20 cellular contexts compared by ENCODE assay signal in the genomic region with DNA sequence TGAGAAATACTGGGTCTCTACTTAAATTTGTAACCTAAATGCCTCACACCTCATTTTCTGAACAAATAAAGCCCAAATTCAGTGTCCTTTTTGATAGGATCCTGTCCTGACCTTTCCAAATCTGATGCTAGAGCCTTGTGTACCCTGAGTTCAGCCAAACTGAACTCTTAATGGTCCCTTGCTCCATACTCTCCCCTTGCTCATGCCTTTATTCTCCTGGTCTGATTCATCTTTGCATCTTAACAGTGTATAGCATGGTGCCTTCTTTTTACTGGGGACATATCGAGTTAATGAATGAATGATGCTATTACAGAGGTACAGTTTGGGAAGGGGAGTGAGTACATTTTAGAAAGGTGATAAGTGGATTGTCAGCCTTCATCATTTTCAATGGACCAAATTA. TPM values are rescaled to one million over a fixed set of nuclear protein-coding genes. Genes with fewer than 3 reads are reported as not detected.
DNase-seq lines count a peak whose midpoint lies in the region; ATAC-seq and TF ChIP-seq lines count a peak whose summit lies in the region.
"Had no signal": no experiment of that assay in that cellular context is flagged by ENCODE, and none has a peak within 500 bp of the region (broad histone marks: within the 10 kb centered on the region; RNA-seq: fewer than 3 reads in every experiment).

No MANE protein-coding gene starts in this region.

- no peak for ATAC-seq in stimulated activated effector memory CD8-positive, alpha-beta T cell treated with anti-CD3 and anti-CD28 coated beads, Interleukin-12 subunit alpha, Interleukin-12 subunit beta, amount 100 ng/mL, for 72 hours
- no peak for ATAC-seq in activated T-cell treated with anti-CD3 and anti-CD28 coated beads, Interleukin-2, amount 50 U/mL, for 72 hours (replicated peaks in 1 of 2)
- ATAC-seq: GM23338, HCT116 had no signal

- DNase-seq in left ventricle myocardium inferior (no peak), right atrium auricular region (ENCODE audit: low spot score) (no peak), endodermal cell (no peak), H4 (ENCODE audit: low spot score) (no peak)
- no peak for DNase-seq in stimulated activated effector memory CD8-positive, alpha-beta T cell treated with anti-CD3 and anti-CD28 coated beads, Interleukin-12 subunit alpha, Interleukin-12 subunit beta, amount 100 ng/mL, for 72 hours (ENCODE audit: low spot score in 2 of 2)
- DNase-seq in activated T-cell treated with anti-CD3 and anti-CD28 coated beads, Interleukin-2, amount 50 U/mL, for 72 hours = no peak
- DNase-seq in activated naive CD4-positive, alpha-beta T cell (lab: John Stamatoyannopoulos, UW) = no peak
- DNase-seq: COR-L47, Kasumi-1, MM.1S, NCI-H1092, NCI-H1436 treated with DMSO at 0.1 percent for 48 hours, NCI-H345, NCI-H524 treated with DMSO at 0.1 percent for 48 hours, SJCRH30 had no signal

- intact Hi-C loops in left ventricle myocardium inferior (cut with micrococcal nuclease) = no loop called here

- no peak for TF ChIP-seq CTCF in left ventricle myocardium inferior (IDR thresholded peaks at IDR 0.05; ENCODE audit: borderline replicate concordance)
- TF ChIP-seq CTCF in right atrium auricular region (IDR thresholded peaks at IDR 0.05) = no peak
- no peak for TF ChIP-seq CTCF in SU-DHL-6 (IDR thresholded peaks at IDR 0.05; ENCODE audit: insufficient read depth, low read length, poor library complexity, severe bottlenecking)
- TF ChIP-seq CTCF in endodermal cell (conservative IDR thresholded peaks at IDR 0.05) = no peak

- no peak overlapping the region for H3K4me3 Mint-ChIP-seq in endodermal cell
- no peak overlapping the region for H3K4me3 Mint-ChIP-seq in stimulated activated effector memory CD8-positive, alpha-beta T cell treated with anti-CD3 and anti-CD28 coated beads, Interleukin-12 subunit alpha, Interleukin-12 subunit beta, amount 100 ng/mL, for 72 hours
- H3K4me3 Mint-ChIP-seq in activated T-cell treated with anti-CD3 and anti-CD28 coated beads, Interleukin-2, amount 50 U/mL, for 72 hours = no peak overlapping the region
- H3K4me3 Mint-ChIP-seq: GM23338 had no signal

- peak overlapping the region; percentile 33 for H3K4me2 ChIP-seq in SU-DHL-6 (ENCODE audit: low read depth, low read length, poor library complexity, severe bottlenecking)
- H3K4me2 ChIP-seq: BLaER1, GM23338 had no signal

- H3K27me3 Mint-ChIP-seq in endodermal cell (ENCODE audit: insufficient read depth) = no peaks in the 10 kb centered on the region
- no peaks in the 10 kb centered on the region for H3K27me3 Mint-ChIP-seq in activated T-cell treated with anti-CD3 and anti-CD28 coated beads, Interleukin-2, amount 50 U/mL, for 72 hours (ENCODE audit: low read depth)
- H3K27me3 Mint-ChIP-seq: IgD-negative memory B cell had no signal

- H3K9me2 ChIP-seq in SU-DHL-6 (replicated peaks; ENCODE audit: insufficient read depth, low read length) = no peaks in the 10 kb centered on the region

- H3K4me1 ChIP-seq in left ventricle myocardium inferior (peaks cover 50% of the 10 kb centered on the region), right atrium auricular region (peaks cover 0 to 26% of the 10 kb centered on the region in 2 donors), endodermal cell (ENCODE audit: control insufficient read depth, insufficient read depth, low read length) (no peaks in the 10 kb centered on the region)
- H3K4me1 ChIP-seq: SJCRH30 had no signal

- H3K9me3 ChIP-seq in left ventricle myocardium inferior (replicated peaks) = no peaks in the 10 kb centered on the region
- H3K9me3 ChIP-seq in right atrium auricular region = no peaks in the 10 kb centered on the region
- H3K9me3 ChIP-seq in SU-DHL-6 (ENCODE audit: insufficient read depth, low read length) = no peaks in the 10 kb centered on the region
- no peaks in the 10 kb centered on the region for H3K9me3 ChIP-seq in endodermal cell (ENCODE audit: control insufficient read depth, low read length)
- H3K9me3 ChIP-seq: BLaER1, SJCRH30 had no signal

- no peaks in the 10 kb centered on the region for H4K20me1 ChIP-seq in SU-DHL-6 (ENCODE audit: low read depth, low read length)

- 100% methylated on average over 1 of the region's 1 CpG for WGBS in endodermal cell (ENCODE audit: insufficient coverage in 1 of 2, insufficient read length in 1 of 2), 2 experiments

- H3K27ac Mint-ChIP-seq in endodermal cell = peak overlapping the region; percentile 4
- H3K27ac Mint-ChIP-seq in stimulated activated effector memory CD8-positive, alpha-beta T cell treated with anti-CD3 and anti-CD28 coated beads, Interleukin-12 subunit alpha, Interleukin-12 subunit beta, amount 100 ng/mL, for 72 hours = peak overlapping the region; percentile 8
- H3K27ac Mint-ChIP-seq in activated T-cell treated with anti-CD3 and anti-CD28 coated beads, Interleukin-2, amount 50 U/mL, for 72 hours = no peak overlapping the region
- H3K27ac Mint-ChIP-seq: GM23338 had no signal

- H3K36me3 ChIP-seq in left ventricle myocardium inferior (peaks cover 56% of the 10 kb centered on the region), right atrium auricular region (peaks cover 21% of the 10 kb centered on the region), SU-DHL-6 (ENCODE audit: low read length) (peaks cover 29% of the 10 kb centered on the region), endodermal cell (ENCODE audit: control insufficient read depth, insufficient read depth, low read length) (peaks cover 90% of the 10 kb centered on the region)
- H3K36me3 ChIP-seq: SJCRH30 had no signal

- peaks cover 54% of the 10 kb centered on the region for H3F3A ChIP-seq in SU-DHL-6 (ENCODE audit: insufficient read depth)

- no peaks in the 10 kb centered on the region for H3K27me3 ChIP-seq in left ventricle myocardium inferior (ENCODE audit: low read depth)
- H3K27me3 ChIP-seq in right atrium auricular region = no peaks in the 10 kb centered on the region
- no peaks in the 10 kb centered on the region for H3K27me3 ChIP-seq in SU-DHL-6 (ENCODE audit: low read length)
- H3K27me3 ChIP-seq in endodermal cell (ENCODE audit: control insufficient read depth, insufficient read depth, low read length, poor library complexity, severe bottlenecking) = no peaks in the 10 kb centered on the region
- H3K27me3 ChIP-seq: BLaER1, SJCRH30 had no signal

- H3K36me3 Mint-ChIP-seq in endodermal cell (ENCODE audit: low read depth) = peaks cover 73% of the 10 kb centered on the region
- H3K36me3 Mint-ChIP-seq in stimulated activated effector memory CD8-positive, alpha-beta T cell treated with anti-CD3 and anti-CD28 coated beads, Interleukin-12 subunit alpha, Interleukin-12 subunit beta, amount 100 ng/mL, for 72 hours = peaks cover 98% of the 10 kb centered on the region
- peaks cover 4 to 37% of the 10 kb centered on the region in 2 donors for H3K36me3 Mint-ChIP-seq in activated T-cell treated with anti-CD3 and anti-CD28 coated beads, Interleukin-2, amount 50 U/mL, for 72 hours (ENCODE audit: insufficient read depth in 2 of 2)

- H3K79me2 ChIP-seq in SU-DHL-6 (ENCODE audit: insufficient read depth, low read length) = peaks cover 96% of the 10 kb centered on the region

- H3K4me3 ChIP-seq in left ventricle myocardium inferior = no peak overlapping the region
- H3K4me3 ChIP-seq in right atrium auricular region = no peak overlapping the region
- no peak overlapping the region for H3K4me3 ChIP-seq in SU-DHL-6 (ENCODE audit: insufficient read depth, low read length, poor library complexity, severe bottlenecking)
- no peak overlapping the region for H3K4me3 ChIP-seq in endodermal cell (ENCODE audit: low read length)
- H3K4me3 ChIP-seq: BLaER1, GM23338, SJCRH30 had no signal

- peaks cover 2% of the 10 kb centered on the region for H3K4me1 Mint-ChIP-seq in endodermal cell
- H3K4me1 Mint-ChIP-seq in stimulated activated effector memory CD8-positive, alpha-beta T cell treated with anti-CD3 and anti-CD28 coated beads, Interleukin-12 subunit alpha, Interleukin-12 subunit beta, amount 100 ng/mL, for 72 hours = peaks cover 34% of the 10 kb centered on the region
- H3K4me1 Mint-ChIP-seq in activated T-cell treated with anti-CD3 and anti-CD28 coated beads, Interleukin-2, amount 50 U/mL, for 72 hours (ENCODE audit: low read depth) = peaks cover 43% of the 10 kb centered on the region
- H3K4me1 Mint-ChIP-seq: GM23338 had no signal

- H3K27ac ChIP-seq in left ventricle myocardium inferior (replicated peaks) (peak overlapping the region; percentile 17), right atrium auricular region (peak overlapping the region in 1 of 2 donors; percentile 6), SU-DHL-6 (ENCODE audit: low read depth, low read length) (peak overlapping the region; percentile 69), endodermal cell (ENCODE audit: low read depth, low read length) (no peak overlapping the region)
- H3K27ac ChIP-seq: BLaER1, SJCRH30 had no signal

- H3K9me3 Mint-ChIP-seq in endodermal cell = no peaks in the 10 kb centered on the region
- no peaks in the 10 kb centered on the region for H3K9me3 Mint-ChIP-seq in stimulated activated effector memory CD8-positive, alpha-beta T cell treated with anti-CD3 and anti-CD28 coated beads, Interleukin-12 subunit alpha, Interleukin-12 subunit beta, amount 100 ng/mL, for 72 hours
- H3K9me3 Mint-ChIP-seq in activated T-cell treated with anti-CD3 and anti-CD28 coated beads, Interleukin-2, amount 50 U/mL, for 72 hours = no peaks in the 10 kb centered on the region
- H3K9me3 Mint-ChIP-seq: GM23338, IgD-negative memory B cell had no signal

- peak overlapping the region; percentile 2; the same call in 1 of the 2 replicates for H3K9ac ChIP-seq in SU-DHL-6 (ENCODE audit: low read length)
- H3K9ac ChIP-seq in endodermal cell (ENCODE audit: extremely low read depth, low read length, poor library complexity, severe bottlenecking) = no peak overlapping the region
- H3K9ac ChIP-seq: BLaER1 had no signal

- no peak overlapping the region for H2AFZ ChIP-seq in SU-DHL-6 (ENCODE audit: low read depth, low read length, severe bottlenecking)
- H2AFZ ChIP-seq: GM23338 had no signal

RNA-seq across cellular contexts. Expression of a gene that starts 9.2 kb away (rescaled TPM):
- total RNA-seq in left ventricle myocardium inferior = 40.8 TPM
- 10 to 100 TPM; 25.4 to 26.7 TPM for total RNA-seq in right atrium auricular region
- 100 to 1,000 TPM; 150 to 190 TPM for total RNA-seq in endodermal cell
- polyA plus RNA-seq in endodermal cell (2013, experiment 1 of 2) = 36.0 TPM
- 38.8 TPM for polyA plus RNA-seq in endodermal cell (2013, experiment 2 of 2)
- total RNA-seq in activated T-cell treated with anti-CD3 and anti-CD28 coated beads, Interleukin-2, amount 50 U/mL, for 72 hours = 100 to 1,000 TPM in 1 of 2 donors, 10 to 100 TPM in 1; 89.8 to 114 TPM
- total RNA-seq in H4 (2014; rRNA removed; shearing (Covaris generic)) = 27.6 and 30.3 TPM in 2 replicates

RNA-seq across cellular contexts. Expression of a gene that starts 56.1 kb away (rescaled TPM):
- total RNA-seq in left ventricle myocardium inferior = 0.93 TPM
- total RNA-seq in right atrium auricular region = 1 to 10 TPM in 1 of 2 donors, under 1 TPM in 1; 0.48 to 1.5 TPM
- 100 to 1,000 TPM; 123 to 131 TPM for total RNA-seq in endodermal cell
- 26.6 TPM for polyA plus RNA-seq in endodermal cell (2013, experiment 1 of 2)
- polyA plus RNA-seq in endodermal cell (2013, experiment 2 of 2) = 22.8 TPM
- total RNA-seq in activated T-cell treated with anti-CD3 and anti-CD28 coated beads, Interleukin-2, amount 50 U/mL, for 72 hours = 1 to 10 TPM in 1 of 2 donors, under 1 TPM in 1; 0.62 to 1.1 TPM
- 11.4 and 16.9 TPM in 2 replicates for total RNA-seq in H4 (2014; rRNA removed; shearing (Covaris generic))
